9 cellular contexts compared by ENCODE assay signal in the genomic region with DNA sequence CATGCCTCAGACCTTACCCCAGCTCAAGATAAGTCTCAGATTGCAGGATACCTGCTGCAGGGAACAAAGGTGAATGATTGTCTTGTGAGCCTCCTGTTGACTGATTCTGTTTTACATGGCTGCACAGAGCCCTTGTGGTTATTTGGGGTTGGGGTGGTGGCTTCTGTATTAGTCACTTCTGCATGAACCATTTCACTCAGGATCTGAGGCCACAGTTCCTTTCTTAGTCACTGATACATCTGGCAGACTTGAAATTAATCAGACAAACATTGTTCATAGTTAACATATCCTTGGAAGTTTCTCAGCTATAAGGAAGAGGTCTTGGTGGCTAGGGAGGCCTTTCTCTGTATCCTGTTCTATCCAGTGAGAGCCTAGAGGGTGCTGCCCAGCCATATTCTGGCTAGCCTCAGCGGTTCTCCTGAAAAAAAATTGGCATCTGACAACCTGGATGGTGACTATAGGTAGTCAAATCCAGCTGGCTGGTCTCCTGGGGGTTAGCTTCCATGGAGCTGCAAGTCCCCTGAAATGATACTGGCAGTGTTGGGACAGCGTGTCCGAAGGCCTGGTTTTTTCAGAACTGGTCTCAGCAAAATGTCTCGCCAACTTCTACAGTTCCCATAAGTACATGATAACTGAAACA. TPM values are rescaled to one million over a fixed set of nuclear protein-coding genes. Genes with fewer than 3 reads are reported as not detected.
DNase-seq lines count a peak whose midpoint lies in the region; ATAC-seq and TF ChIP-seq lines count a peak whose summit lies in the region.
"Had no signal": no experiment of that assay in that cellular context is flagged by ENCODE, and none has a peak within 500 bp of the region (broad histone marks: within the 10 kb centered on the region; RNA-seq: fewer than 3 reads in every experiment).

No MANE protein-coding gene starts in this region.

- peak; percentile 97 for ATAC-seq in HG03521 (IDR thresholded peaks at IDR 0.05; ENCODE audit: unreplicated experiment)

- DNase-seq in GM03348 (ENCODE audit: low spot score) (peak; percentile 80), GM20000 (ENCODE audit: low spot score) (peak; percentile 77), cardiac fibroblast (ENCODE audit: low read depth in 2 of 2) (peak; percentile 51 to 89), stromal cell of bone marrow (ENCODE audit: low read depth) (peak; percentile 81), NOMO-1 (lab: John Stamatoyannopoulos, UW; ENCODE audit: unreplicated experiment in 2 of 2) (no peak), cerebellar nuclear complex (lab: John Stamatoyannopoulos, UW) (no peak), chondrocyte (ENCODE audit: low spot score) (no peak)

- no peak overlapping the region for H3K4me3 ChIP-seq in cardiac fibroblast (replicated peaks in 1 of 2; ENCODE audit: low read depth in 2 of 2, low read length in 2 of 2)

- H3K36me3 Mint-ChIP-seq in chondrocyte (ENCODE audit: low read depth): peaks cover 17% of the 10 kb centered on the region

- H3K27me3 Mint-ChIP-seq in chondrocyte (ENCODE audit: low read depth): no peaks in the 10 kb centered on the region

- TF ChIP-seq CTCF in GM20000 (IDR thresholded peaks at IDR 0.05; ENCODE audit: extremely low read depth, missing control alignments) (no peak), cardiac fibroblast (IDR thresholded peaks at IDR 0.05; ENCODE audit: low read depth, low read length) (no peak), chondrocyte (IDR thresholded peaks at IDR 0.05) (no peak)

- H3K9me3 Mint-ChIP-seq in chondrocyte (ENCODE audit: low read depth): no peaks in the 10 kb centered on the region

- H3K4me3 Mint-ChIP-seq in chondrocyte (ENCODE audit: unreplicated experiment): no peak overlapping the region

- H3K27ac Mint-ChIP-seq in chondrocyte (ENCODE audit: unreplicated experiment): no peak overlapping the region

- H3K4me1 Mint-ChIP-seq in chondrocyte (ENCODE audit: low read depth): no peaks in the 10 kb centered on the region

RNA-seq across cellular contexts. Expression of gene PLK1, which starts 8.4 kb away (rescaled TPM):
- 6.2 to 14.5 TPM (median 14.2 TPM) in 3 replicates for total RNA-seq in chondrocyte

RNA-seq across cellular contexts. Expression of gene DCTN5, which starts 29.0 kb away (rescaled TPM):
- 65.9 to 69.8 TPM (median 68.0 TPM) in 3 replicates for total RNA-seq in chondrocyte

RNA-seq across cellular contexts. Expression of gene PALB2, which starts 29.1 kb away (rescaled TPM):
- total RNA-seq in chondrocyte: 8.4 to 13.2 TPM (median 8.7 TPM) in 3 replicates

RNA-seq across cellular contexts. Expression of gene ERN2, which starts 42.8 kb away (rescaled TPM):
- not detected in 3 replicates for total RNA-seq in chondrocyte
- total RNA-seq: temporal lobe had no signal

Comparison
In these comparisons a context has a peak if more than half of its experiments do, and no peak if none do; other contexts are left out.
1. DNase-seq: peak in GM03348 (single experiment), GM20000 (single experiment), cardiac fibroblast (2 of 2) and stromal cell of bone marrow (single experiment); none in NOMO-1 (0 of 2), cerebellar nuclear complex (0 of 2) and chondrocyte (single experiment).